11 cellular contexts compared by ENCODE assay signal in genomic region chr10:4283841-4284610, GRCh38.
DNase-seq lines count a peak whose midpoint lies in the region; ATAC-seq, FAIRE-seq and TF ChIP-seq lines count a peak whose summit lies in the region.
"Had no signal": no experiment of that assay in that cellular context is flagged by ENCODE, and none has a peak within 500 bp of the region (broad histone marks: within the 10 kb centered on the region; RNA-seq: fewer than 3 reads in every experiment).

No MANE protein-coding gene starts in this region.

- H3K4me1 ChIP-seq in kidney (ENCODE audit: control insufficient read depth in 1 of 2, insufficient read depth in 1 of 2, low read depth in 1 of 2, low read length in 2 of 2), result peaks cover 0 to 5% of the 10 kb centered on the region in 2 donors

- H3K36me3 ChIP-seq in BJ (ENCODE audit: control insufficient read depth, insufficient read depth, low read length) (no peaks in the 10 kb centered on the region), kidney (ENCODE audit: control insufficient read depth in 1 of 2, insufficient read depth in 2 of 2, low read length in 2 of 2) (no peaks in the 10 kb centered on the region)

- ATAC-seq in stimulated activated naive B cell treated with anti-CD40 and anti-IgM and Interleukin-4, amounts not matched to agents 10 μg/mL and 1 μg/mL and 100 μg/mL, for 72 hours (replicated peaks), result no peak

- no peaks in the 10 kb centered on the region for H3K9me3 Mint-ChIP-seq in chondrocyte (ENCODE audit: low read depth)
- peaks cover 0 to 2% of the 10 kb centered on the region in 2 donors for H3K9me3 Mint-ChIP-seq in stimulated activated naive B cell treated with anti-CD40 and anti-IgM and Interleukin-4, amounts not matched to agents 10 μg/mL and 1 μg/mL and 100 μg/mL, for 72 hours

- CTCF ChIA-PET in BJ (lab: Yijun Ruan, JAX), result interaction anchor here (1.0 to 1.1 kb wide), 3 partner anchors 9 to 373 kb away, joined by 3 read pairs; no protein-coding TSS in a partner anchor
- CTCF ChIA-PET in HEK293T (lab: Yijun Ruan, JAX), result no interaction called here

- H3K36me3 Mint-ChIP-seq in chondrocyte (ENCODE audit: low read depth), result no peaks in the 10 kb centered on the region
- no peaks in the 10 kb centered on the region for H3K36me3 Mint-ChIP-seq in stimulated activated naive B cell treated with anti-CD40 and anti-IgM and Interleukin-4, amounts not matched to agents 10 μg/mL and 1 μg/mL and 100 μg/mL, for 72 hours

- FAIRE-seq in kidney (lab: Jason Lieb, UNC), result peak; percentile 38

- intact Hi-C loops in kidney (cut with DNase I), result no loop called here

- H3K4me3 Mint-ChIP-seq in chondrocyte (ENCODE audit: unreplicated experiment), result peak overlapping the region; percentile 33
- H3K4me3 Mint-ChIP-seq in stimulated activated naive B cell treated with anti-CD40 and anti-IgM and Interleukin-4, amounts not matched to agents 10 μg/mL and 1 μg/mL and 100 μg/mL, for 72 hours, result no peak overlapping the region

- peak; percentile 71 for DNase-seq in BJ (ENCODE audit: low read depth)
- DNase-seq in chondrocyte (ENCODE audit: low spot score), result no peak
- DNase-seq in kidney, result peak; percentile 90
- DNase-seq in skeletal muscle cell (ENCODE audit: low read depth), result peak; percentile 94
- no peak for DNase-seq in SHP77 treated with DMSO at 0.1 percent for 48 hours (lab: John Stamatoyannopoulos, UW)
- DNase-seq in HEK293T (ENCODE audit: extremely low spot score), result no peak
- no peak for DNase-seq in NCI-H2081 treated with DMSO at 0.1 percent for 48 hours (lab: John Stamatoyannopoulos, UW)
- no peak for DNase-seq in stimulated activated naive B cell treated with anti-CD40 and anti-IgM and Interleukin-4, amounts not matched to agents 10 μg/mL and 1 μg/mL and 100 μg/mL, for 72 hours
- DNase-seq: activated CD4-positive, alpha-beta T cell treated with anti-CD3 and anti-CD28 coated beads, Interleukin-2, amount 50 U/mL, for 48 hours; NCI-H2227 treated with DMSO at 0.1 percent for 48 hours; stimulated activated CD8-positive, alpha-beta memory T cell treated with anti-CD3 and anti-CD28 coated beads, Interleukin-4, amount 100 ng/mL, for 48 hours had no signal

- peaks cover 71% of the 10 kb centered on the region for H3K4me1 Mint-ChIP-seq in chondrocyte (ENCODE audit: low read depth)
- no peaks in the 10 kb centered on the region for H3K4me1 Mint-ChIP-seq in stimulated activated naive B cell treated with anti-CD40 and anti-IgM and Interleukin-4, amounts not matched to agents 10 μg/mL and 1 μg/mL and 100 μg/mL, for 72 hours

- H3K27ac ChIP-seq in kidney (ENCODE audit: low read depth in 2 of 2, low read length in 2 of 2), result peak overlapping the region in 1 of 2 donors; percentile 48

- no peaks in the 10 kb centered on the region for H3K9me3 ChIP-seq in kidney (ENCODE audit: control insufficient read depth in 1 of 2, low read length in 2 of 2)

- no peaks in the 10 kb centered on the region for H3K27me3 Mint-ChIP-seq in chondrocyte (ENCODE audit: low read depth)
- H3K27me3 Mint-ChIP-seq in stimulated activated naive B cell treated with anti-CD40 and anti-IgM and Interleukin-4, amounts not matched to agents 10 μg/mL and 1 μg/mL and 100 μg/mL, for 72 hours, result peaks cover 0 to 7% of the 10 kb centered on the region in 2 donors

- H3K27me3 ChIP-seq in BJ (ENCODE audit: control insufficient read depth, insufficient read depth, low read length), result no peaks in the 10 kb centered on the region

- no peak overlapping the region for H3K4me3 ChIP-seq in BJ (ENCODE audit: low read depth, low read length)
- H3K4me3 ChIP-seq in kidney (ENCODE audit: low read length in 2 of 2), result no peak overlapping the region
- H3K4me3 ChIP-seq in skeletal muscle cell (ENCODE audit: low read depth, low read length), result no peak overlapping the region

- H3K27ac Mint-ChIP-seq in chondrocyte (ENCODE audit: unreplicated experiment), result peak overlapping the region; percentile 78
- no peak overlapping the region for H3K27ac Mint-ChIP-seq in stimulated activated naive B cell treated with anti-CD40 and anti-IgM and Interleukin-4, amounts not matched to agents 10 μg/mL and 1 μg/mL and 100 μg/mL, for 72 hours

- POLR2A ChIA-PET in BJ (lab: Charles Lee) (interaction anchor here (0.6 kb wide), 1 partner anchor 499 kb away, joined by 4 read pairs; the partner anchor contains the start of gene KLF6), HEK293T (lab: Yijun Ruan, JAX) (no interaction called here)

- no peak overlapping the region for H3K9ac ChIP-seq in kidney (ENCODE audit: low read length in 2 of 2)

- no peak for TF ChIP-seq CTCF in BJ (IDR thresholded peaks at IDR 0.05; ENCODE audit: insufficient read depth, low read depth, low read length)
- TF ChIP-seq CTCF in chondrocyte (IDR thresholded peaks at IDR 0.05), result peak; percentile 12
- no peak for TF ChIP-seq CTCF in kidney (IDR thresholded peaks at IDR 0.05; ENCODE audit: borderline replicate concordance, extremely low read depth, insufficient read depth)

TF ChIP-seq in HEK293T, 16 proteins besides CTCF, POLR2A, EP300 and RAD21:
- TF ChIP-seq NFRKB (IDR thresholded peaks at IDR 0.05), result no peak
- no peak for TF ChIP-seq FOXK2 (IDR thresholded peaks at IDR 0.05)
- no peak for TF ChIP-seq ARNT (IDR thresholded peaks at IDR 0.05)
- TF ChIP-seq ZNF384 (IDR thresholded peaks at IDR 0.05), result no peak
- no peak for TF ChIP-seq SP1 (IDR thresholded peaks at IDR 0.05)
- no peak for TF ChIP-seq BHLHE40 (IDR thresholded peaks at IDR 0.05; ENCODE audit: borderline replicate concordance)
- no peak for TF ChIP-seq CTBP1 (IDR thresholded peaks at IDR 0.05; ENCODE audit: borderline replicate concordance)
- no peak for TF ChIP-seq PKNOX1 (IDR thresholded peaks at IDR 0.05)
- no peak for TF ChIP-seq LEF1 (IDR thresholded peaks at IDR 0.05; ENCODE audit: borderline replicate concordance)
- TF ChIP-seq FOXM1 (IDR thresholded peaks at IDR 0.05; ENCODE audit: borderline replicate concordance), result no peak
- no peak for TF ChIP-seq TARDBP (IDR thresholded peaks at IDR 0.05)
- no peak for TF ChIP-seq SUZ12 (IDR thresholded peaks at IDR 0.05)
- TF ChIP-seq HDGF (IDR thresholded peaks at IDR 0.05; ENCODE audit: borderline replicate concordance), result no peak
- TF ChIP-seq ELF4 (IDR thresholded peaks at IDR 0.05), result no peak
- TF ChIP-seq L3MBTL2 (conservative IDR thresholded peaks at IDR 0.05), result no peak
- no peak for TF ChIP-seq FOXA1 (IDR thresholded peaks at IDR 0.05)
TF ChIP-seq in HEK293T: peak in this region for 0.

Comparison
In these comparisons a context has a peak if more than half of its experiments do, and no peak if none do; other contexts are left out.
1. DNase-seq: peak in BJ (single experiment), kidney (single experiment) and skeletal muscle cell (single experiment); none in chondrocyte (single experiment), SHP77 treated with DMSO at 0.1 percent for 48 hours (single experiment), HEK293T (single experiment), NCI-H2081 treated with DMSO at 0.1 percent for 48 hours (single experiment) and stimulated activated naive B cell treated with anti-CD40 and anti-IgM and Interleukin-4, amounts not matched to agents 10 μg/mL and 1 μg/mL and 100 μg/mL, for 72 hours (single experiment).